Comparison of ENCODE assay signal across 13 cellular contexts in the genomic region with DNA sequence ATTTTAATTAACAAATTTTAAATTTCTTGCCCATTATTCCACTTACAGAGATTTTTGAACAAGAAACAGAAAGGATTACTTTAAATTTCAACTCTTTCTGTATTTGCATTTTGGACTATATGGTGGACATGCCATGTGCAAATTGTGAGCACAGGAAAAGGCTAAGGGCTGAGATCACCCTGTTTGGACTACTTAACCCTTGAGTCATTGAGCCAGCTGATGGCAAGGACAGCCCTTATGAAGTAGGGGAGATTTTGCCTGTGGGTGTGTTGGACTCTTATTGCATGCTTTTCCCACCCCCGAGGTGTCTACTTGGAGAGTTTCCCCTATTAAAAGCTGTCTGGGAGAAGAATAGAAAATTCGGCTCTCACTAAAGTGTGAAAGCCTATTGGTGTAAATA. TPM values are rescaled to one million over a fixed set of nuclear protein-coding genes. Genes with fewer than 3 reads are reported as not detected.
DNase-seq lines count a peak whose midpoint lies in the region; ATAC-seq and TF ChIP-seq lines count a peak whose summit lies in the region.
"Had no signal": no experiment of that assay in that cellular context is flagged by ENCODE, and none has a peak within 500 bp of the region (broad histone marks: within the 10 kb centered on the region; RNA-seq: fewer than 3 reads in every experiment).

No MANE protein-coding gene starts in this region.

- peak overlapping the region; percentile 76 for H3K4me2 ChIP-seq in GM23248 (ENCODE audit: unreplicated experiment)
- H3K4me2 ChIP-seq in fibroblast of lung (ENCODE audit: extremely low read depth, insufficient read depth, low read length) = peak overlapping the region; percentile 32

- H3K4me1 ChIP-seq in GM23248 (ENCODE audit: insufficient read depth) = peaks cover 39% of the 10 kb centered on the region
- peaks cover 12% of the 10 kb centered on the region for H3K4me1 ChIP-seq in SJCRH30
- peaks cover 7% of the 10 kb centered on the region for H3K4me1 ChIP-seq in fibroblast of lung (ENCODE audit: control insufficient read depth, extremely low read depth, insufficient read depth, low read length)
- H3K4me1 ChIP-seq: Peyer's patch had no signal

- TF ChIP-seq CTCF in fibroblast of lung (conservative IDR thresholded peaks at IDR 0.05 in 1 of 2, IDR thresholded peaks at IDR 0.05 in 1 of 2; ENCODE audit: low read depth in 1 of 2, low read length in 2 of 2) = no peak
- TF ChIP-seq CTCF in glutamatergic neuron (IDR thresholded peaks at IDR 0.05; ENCODE audit: partially characterized antibody, unreplicated experiment) = no peak

- no peak overlapping the region for H3K9ac ChIP-seq in GM23248
- no peak overlapping the region for H3K9ac ChIP-seq in fibroblast of lung (ENCODE audit: insufficient read depth, low read length)

- H3K9me3 ChIP-seq in GM23248 (ENCODE audit: low read depth) (no peaks in the 10 kb centered on the region), SJCRH30 (replicated peaks) (no peaks in the 10 kb centered on the region), fibroblast of lung (ENCODE audit: control insufficient read depth, insufficient read depth, low read depth, low read length) (no peaks in the 10 kb centered on the region)
- H3K9me3 ChIP-seq: Peyer's patch had no signal

- H3K4me1 Mint-ChIP-seq in activated naive CD8-positive, alpha-beta T cell treated with anti-CD3 and anti-CD28 coated beads, Interleukin-2, amount 50 U/mL, for 24 hours = peaks cover 13% of the 10 kb centered on the region
- peaks cover 17% of the 10 kb centered on the region for H3K4me1 Mint-ChIP-seq in glutamatergic neuron (ENCODE audit: low read depth, unreplicated experiment)

- in situ Hi-C loops in GM23248 (cut with MboI) = no loop called here

- DNase-seq in GM23248 (peak; percentile 92), SJCRH30 (peak; percentile 19 to 34), fibroblast of lung (ENCODE audit: low read depth in 2 of 2) (peak; percentile 71 to 97), pulmonary artery endothelial cell (ENCODE audit: low read depth, low spot score) (peak; percentile 59), pons (ENCODE audit: low spot score) (no peak), glutamatergic neuron (no peak), ureter (ENCODE audit: low spot score) (no peak)
- no peak for DNase-seq in activated naive CD8-positive, alpha-beta T cell treated with anti-CD3 and anti-CD28 coated beads, Interleukin-2, amount 50 U/mL, for 24 hours
- DNase-seq: activated CD4-positive, alpha-beta T cell treated with anti-CD3 and anti-CD28 coated beads for 4 hours; NCI-H2029; Peyer's patch had no signal

- WGBS in GM23248 (ENCODE audit: low coverage in 1 of 2, low lambda C conversion rate in 2 of 2, missing lambda C conversion rate in 2 of 2), 2 experiments = 0 to 5% methylated on average over 2 of the region's 2 CpGs

- no peaks in the 10 kb centered on the region for H3K36me3 ChIP-seq in GM23248 (ENCODE audit: low read depth)
- H3K36me3 ChIP-seq in SJCRH30 = no peaks in the 10 kb centered on the region; the same call in 1 of the 2 replicates
- H3K36me3 ChIP-seq in fibroblast of lung (ENCODE audit: control insufficient read depth, insufficient read depth, low read length) = no peaks in the 10 kb centered on the region
- H3K36me3 ChIP-seq: Peyer's patch had no signal

- H3K36me3 Mint-ChIP-seq in activated naive CD8-positive, alpha-beta T cell treated with anti-CD3 and anti-CD28 coated beads, Interleukin-2, amount 50 U/mL, for 24 hours (ENCODE audit: low read depth) = peaks cover 15% of the 10 kb centered on the region
- no peaks in the 10 kb centered on the region for H3K36me3 Mint-ChIP-seq in glutamatergic neuron (ENCODE audit: unreplicated experiment)
- H3K36me3 Mint-ChIP-seq: memory B cell had no signal

- H3K4me3 Mint-ChIP-seq in activated naive CD8-positive, alpha-beta T cell treated with anti-CD3 and anti-CD28 coated beads, Interleukin-2, amount 50 U/mL, for 24 hours = no peak overlapping the region
- H3K4me3 Mint-ChIP-seq in glutamatergic neuron (ENCODE audit: unreplicated experiment) = no peak overlapping the region
- H3K4me3 Mint-ChIP-seq: memory B cell had no signal

- H3K27me3 ChIP-seq in GM23248 (replicated peaks; ENCODE audit: insufficient read depth) = no peaks in the 10 kb centered on the region
- no peaks in the 10 kb centered on the region for H3K27me3 ChIP-seq in SJCRH30
- H3K27me3 ChIP-seq in fibroblast of lung (ENCODE audit: control insufficient read depth, insufficient read depth, low read length) = no peaks in the 10 kb centered on the region
- H3K27me3 ChIP-seq: Peyer's patch had no signal

- peak overlapping the region; percentile 58 for H3K27ac ChIP-seq in GM23248
- H3K27ac ChIP-seq in SJCRH30 = peak overlapping the region; percentile 26; the same call in 1 of the 2 replicates
- peak overlapping the region; percentile 34 for H3K27ac ChIP-seq in fibroblast of lung (ENCODE audit: insufficient read depth, low read length)
- H3K27ac ChIP-seq: Peyer's patch had no signal

- no peaks in the 10 kb centered on the region for H4K20me1 ChIP-seq in GM23248 (ENCODE audit: insufficient read depth)
- no peaks in the 10 kb centered on the region for H4K20me1 ChIP-seq in fibroblast of lung (ENCODE audit: control insufficient read depth, extremely low read depth, insufficient read depth, low read length)

- no peak overlapping the region for H3K27ac Mint-ChIP-seq in activated naive CD8-positive, alpha-beta T cell treated with anti-CD3 and anti-CD28 coated beads, Interleukin-2, amount 50 U/mL, for 24 hours
- H3K27ac Mint-ChIP-seq in glutamatergic neuron (ENCODE audit: unreplicated experiment) = no peak overlapping the region
- H3K27ac Mint-ChIP-seq: activated naive CD4-positive, alpha-beta T cell treated with anti-CD3 and anti-CD28 coated beads, Interleukin-2, amount 50 U/mL, for 72 hours; memory B cell had no signal

- peaks cover 83% of the 10 kb centered on the region for H3K79me2 ChIP-seq in GM23248 (ENCODE audit: insufficient read depth)
- H3K79me2 ChIP-seq in fibroblast of lung (ENCODE audit: control insufficient read depth, insufficient read depth, low read length) = peaks cover 2% of the 10 kb centered on the region

- H2AFZ ChIP-seq in GM23248 (peak overlapping the region; percentile 15; the same call in 1 of the 2 replicates), fibroblast of lung (ENCODE audit: low read length) (no peak overlapping the region)

- peaks cover 5% of the 10 kb centered on the region for H3K9me3 Mint-ChIP-seq in activated naive CD8-positive, alpha-beta T cell treated with anti-CD3 and anti-CD28 coated beads, Interleukin-2, amount 50 U/mL, for 24 hours
- no peaks in the 10 kb centered on the region for H3K9me3 Mint-ChIP-seq in glutamatergic neuron (ENCODE audit: unreplicated experiment)

- peaks cover 15% of the 10 kb centered on the region for H3F3A ChIP-seq in GM23248 (ENCODE audit: insufficient read depth)

- no peaks in the 10 kb centered on the region for H3K9me2 ChIP-seq in GM23248 (ENCODE audit: insufficient read depth)

- H3K4me3 ChIP-seq in GM23248 (peak overlapping the region; percentile 32), SJCRH30 (no peak overlapping the region), fibroblast of lung (replicated peaks in 1 of 4; ENCODE audit: control extremely low read depth in 1 of 4, insufficient read depth in 1 of 4, low read depth in 3 of 4, low read length in 4 of 4) (no peak overlapping the region)
- H3K4me3 ChIP-seq: Peyer's patch had no signal

- ATAC-seq in activated naive CD8-positive, alpha-beta T cell treated with anti-CD3 and anti-CD28 coated beads, Interleukin-2, amount 50 U/mL, for 24 hours = no peak
- ATAC-seq: activated naive CD4-positive, alpha-beta T cell treated with anti-CD3 and anti-CD28 coated beads, Interleukin-2, amount 50 U/mL, for 72 hours had no signal

- no peaks in the 10 kb centered on the region for H3K27me3 Mint-ChIP-seq in activated naive CD8-positive, alpha-beta T cell treated with anti-CD3 and anti-CD28 coated beads, Interleukin-2, amount 50 U/mL, for 24 hours
- H3K27me3 Mint-ChIP-seq in glutamatergic neuron (ENCODE audit: unreplicated experiment) = peaks cover 3% of the 10 kb centered on the region
- H3K27me3 Mint-ChIP-seq: memory B cell had no signal

RNA-seq across cellular contexts. Expression of a gene that starts 17.2 kb away (rescaled TPM):
- total RNA-seq in GM23248 (2014; rRNA removed; shearing (Covaris generic)) = 43.6 and 47.3 TPM in 2 replicates
- polyA plus RNA-seq in GM23248 (2016; fragmentation: Nextera tagmentation; extraction: Ambion mirVana) (70.5 and 71.3 TPM in 2 replicates), fibroblast of lung (51.1 and 51.5 TPM in 2 replicates)
- 46.1 and 47.0 TPM in 2 replicates for total RNA-seq in SJCRH30 (2014; rRNA removed; shearing (Covaris generic))
- total RNA-seq in fibroblast of lung (42.1 and 48.2 TPM in 2 replicates), pulmonary artery endothelial cell (68.6 and 76.4 TPM in 2 replicates), glutamatergic neuron (ENCODE audit: unreplicated experiment) (55.6 TPM), ureter (23.1 TPM)
- polyA plus RNA-seq in fibroblast of lung (2012) = 43.3 and 48.7 TPM in 2 replicates
- polyA minus RNA-seq in fibroblast of lung (ENCODE audit: low replicate concordance) = 3.3 and 7.1 TPM in 2 replicates

RNA-seq across cellular contexts. Expression of a gene that starts 46.2 kb away (rescaled TPM):
- 94.1 and 128 TPM in 2 replicates for total RNA-seq in GM23248 (2014; rRNA removed; shearing (Covaris generic))
- polyA plus RNA-seq in GM23248 (2016; fragmentation: Nextera tagmentation; extraction: Ambion mirVana) = 284 and 294 TPM in 2 replicates
- total RNA-seq in SJCRH30 (2014; rRNA removed; shearing (Covaris generic)) = 171 and 173 TPM in 2 replicates
- total RNA-seq in fibroblast of lung = 47.3 and 60.1 TPM in 2 replicates
- 212 and 215 TPM in 2 replicates for polyA plus RNA-seq in fibroblast of lung
- 147 and 171 TPM in 2 replicates for polyA plus RNA-seq in fibroblast of lung (2012)
- 44.0 and 46.7 TPM in 2 replicates for polyA minus RNA-seq in fibroblast of lung (ENCODE audit: low replicate concordance)
- 99.8 and 113 TPM in 2 replicates for total RNA-seq in pulmonary artery endothelial cell
- 159 TPM for total RNA-seq in glutamatergic neuron (ENCODE audit: unreplicated experiment)
- total RNA-seq in ureter = 79.8 TPM

Comparison
In these comparisons a context has a peak if more than half of its experiments do, and no peak if none do; other contexts are left out.
1. DNase-seq: peak in GM23248 (single experiment), SJCRH30 (2 of 2), fibroblast of lung (2 of 2) and pulmonary artery endothelial cell (single experiment); none in pons (single experiment), activated naive CD8-positive, alpha-beta T cell treated with anti-CD3 and anti-CD28 coated beads, Interleukin-2, amount 50 U/mL, for 24 hours (single experiment), glutamatergic neuron (single experiment) and ureter (single experiment).
2. Peak in every context shown above with its lines, with median percentiles within 50 percentile points of each other: H3K27ac ChIP-seq.